In the genomic region with DNA sequence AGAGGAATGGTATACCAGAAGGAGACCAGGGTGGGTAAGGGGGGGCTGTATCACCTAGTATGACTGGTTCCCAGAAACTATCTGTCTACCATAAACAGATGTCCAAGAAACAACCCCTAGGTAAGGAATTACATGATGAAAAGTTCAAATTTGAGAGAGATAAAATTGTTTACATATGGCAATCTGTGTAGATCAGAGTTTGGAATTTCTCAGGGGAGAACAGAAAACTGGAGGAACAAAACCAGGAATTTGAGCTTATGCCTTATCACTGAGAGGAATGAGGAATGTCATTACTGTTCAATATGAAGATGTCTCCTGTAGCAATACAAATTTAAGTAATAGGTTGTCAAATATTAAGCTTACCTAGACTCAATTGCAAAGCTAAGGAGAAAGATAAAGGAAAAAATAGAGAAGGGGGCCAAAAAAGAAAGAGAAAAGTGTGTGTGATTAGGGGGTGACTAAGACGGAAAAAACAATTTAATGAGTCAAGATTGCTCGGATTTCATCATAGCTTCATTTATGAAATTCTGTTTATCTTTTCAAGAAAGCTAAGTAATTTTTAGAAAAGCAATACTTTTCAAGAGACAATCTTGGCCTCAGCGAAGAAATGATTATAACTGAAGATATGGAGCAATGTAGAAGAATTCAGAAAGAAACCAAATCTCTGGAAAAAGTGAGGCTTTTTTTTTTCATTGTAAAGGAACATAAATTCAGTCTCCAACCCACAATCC, we compare ENCODE assay signal across 8 cellular contexts.
DNase-seq lines count a peak whose midpoint lies in the region; ATAC-seq and TF ChIP-seq lines count a peak whose summit lies in the region.

No MANE protein-coding gene starts in this region.

- H4K20me1 ChIP-seq in Loucy (ENCODE audit: insufficient read depth, low read length, poor library complexity, severe bottlenecking): no peaks in the 10 kb centered on the region

- DNase-seq in myocyte (ENCODE audit: low read depth): peak; percentile 9
- no peak for DNase-seq in activated naive CD8-positive, alpha-beta T cell treated with anti-CD3 and anti-CD28 coated beads for 36 hours
- DNase-seq in cortex of kidney (lab: John Stamatoyannopoulos, UW): no peak
- no peak for DNase-seq in WERI-Rb-1

- H3K4me3 Mint-ChIP-seq in activated naive CD8-positive, alpha-beta T cell treated with anti-CD3 and anti-CD28 coated beads for 36 hours: no peak overlapping the region

- H3K27ac Mint-ChIP-seq in activated naive CD8-positive, alpha-beta T cell treated with anti-CD3 and anti-CD28 coated beads for 36 hours: no peak overlapping the region

- no peaks in the 10 kb centered on the region for H3F3A ChIP-seq in Loucy (ENCODE audit: low read depth)

- H3K79me2 ChIP-seq in ACC112 (ENCODE audit: control insufficient read depth, insufficient read depth, low read length, unreplicated experiment) (peaks cover 83% of the 10 kb centered on the region), Loucy (ENCODE audit: insufficient read depth, low read length) (no peaks in the 10 kb centered on the region)

- peaks cover 15% of the 10 kb centered on the region for H3K4me1 Mint-ChIP-seq in activated naive CD8-positive, alpha-beta T cell treated with anti-CD3 and anti-CD28 coated beads for 36 hours

- H3K9me2 ChIP-seq in Loucy (replicated peaks; ENCODE audit: low read depth, low read length): no peaks in the 10 kb centered on the region

- no peaks in the 10 kb centered on the region for H3K27me3 ChIP-seq in ACC112 (ENCODE audit: insufficient read depth, low read length)
- no peaks in the 10 kb centered on the region for H3K27me3 ChIP-seq in Loucy (ENCODE audit: insufficient read depth, low read length, poor library complexity, severe bottlenecking)
- no peaks in the 10 kb centered on the region for H3K27me3 ChIP-seq in endocrine pancreas (ENCODE audit: control insufficient read depth, insufficient read depth, low read length)
- no peaks in the 10 kb centered on the region for H3K27me3 ChIP-seq in WERI-Rb-1 (ENCODE audit: insufficient read depth, low read depth, severe bottlenecking)

- H3K36me3 Mint-ChIP-seq in activated naive CD8-positive, alpha-beta T cell treated with anti-CD3 and anti-CD28 coated beads for 36 hours: no peaks in the 10 kb centered on the region

- ATAC-seq in HG02973 (IDR thresholded peaks at IDR 0.05; ENCODE audit: unreplicated experiment): no peak

- H3K9me3 Mint-ChIP-seq in activated naive CD8-positive, alpha-beta T cell treated with anti-CD3 and anti-CD28 coated beads for 36 hours: no peaks in the 10 kb centered on the region

- TF ChIP-seq CTCF in Loucy (conservative IDR thresholded peaks at IDR 0.05; ENCODE audit: low read length) (no peak), WERI-Rb-1 (IDR thresholded peaks at IDR 0.05; ENCODE audit: low read depth, low read length) (no peak)

- H3K4me1 ChIP-seq in ACC112 (ENCODE audit: control insufficient read depth, insufficient read depth, low read length, unreplicated experiment): peaks cover 22% of the 10 kb centered on the region
- H3K4me1 ChIP-seq in Loucy (ENCODE audit: insufficient read depth, low read length, poor library complexity, severe bottlenecking): peaks cover 11% of the 10 kb centered on the region
- H3K4me1 ChIP-seq in endocrine pancreas (ENCODE audit: control insufficient read depth, insufficient read depth, low read length): peaks cover 31% of the 10 kb centered on the region

- H3K27ac ChIP-seq in ACC112 (ENCODE audit: low read depth, low read length): peak overlapping the region; percentile 97
- H3K27ac ChIP-seq in WERI-Rb-1: no peak overlapping the region

- H3K36me3 ChIP-seq in ACC112 (ENCODE audit: insufficient read depth, low read length) (no peaks in the 10 kb centered on the region), Loucy (ENCODE audit: insufficient read depth, low read length) (no peaks in the 10 kb centered on the region), endocrine pancreas (ENCODE audit: control insufficient read depth, insufficient read depth, low read length) (no peaks in the 10 kb centered on the region), WERI-Rb-1 (no peaks in the 10 kb centered on the region)

- H3K9me3 ChIP-seq in Loucy (ENCODE audit: insufficient read depth, low read depth, low read length) (no peaks in the 10 kb centered on the region), endocrine pancreas (ENCODE audit: control insufficient read depth, low read length) (no peaks in the 10 kb centered on the region), WERI-Rb-1 (ENCODE audit: severe bottlenecking) (no peaks in the 10 kb centered on the region)

- H3K4me3 ChIP-seq in ACC112 (ENCODE audit: low read depth, low read length) (peak overlapping the region; percentile 94), Loucy (ENCODE audit: low read length, poor library complexity, severe bottlenecking) (no peak overlapping the region), endocrine pancreas (ENCODE audit: control insufficient read depth, insufficient read depth, low read length) (peak overlapping the region; percentile 87), WERI-Rb-1 (ENCODE audit: low read depth, low read length) (no peak overlapping the region)

- H3K27me3 Mint-ChIP-seq in activated naive CD8-positive, alpha-beta T cell treated with anti-CD3 and anti-CD28 coated beads for 36 hours: peaks cover 25% of the 10 kb centered on the region

- H3K4me2 ChIP-seq in Loucy (ENCODE audit: low read depth, low read length, poor library complexity, severe bottlenecking): peak overlapping the region; percentile 34

- H2AFZ ChIP-seq in ACC112 (ENCODE audit: low read length, unreplicated experiment) (no peak overlapping the region), Loucy (ENCODE audit: low read length) (no peak overlapping the region)

- H3K9ac ChIP-seq in Loucy (ENCODE audit: low read depth, low read length, poor library complexity, severe bottlenecking) (peak overlapping the region; percentile 26), endocrine pancreas (ENCODE audit: control insufficient read depth, insufficient read depth, low read length) (no peak overlapping the region)

Comparison
In these comparisons a context has a peak if more than half of its experiments do, and no peak if none do; other contexts are left out.
1. H3K4me3 ChIP-seq: peak in ACC112 (single experiment) and endocrine pancreas (single experiment); none in Loucy (single experiment) and WERI-Rb-1 (single experiment).